In genomic region chr1:222582099-222582774, GRCh38 we compare ENCODE assay signal across 1 cellular context.
TF ChIP-seq lines count a peak whose summit lies in the region.

No MANE protein-coding gene starts in this region.

TF ChIP-seq in SK-N-SH treated with all-trans-retinoic acid at 6 μM for 48 hours, 23 proteins besides CTCF, POLR2A, EP300 and RAD21 (continued from another document):
- TF ChIP-seq, protein P1, sequence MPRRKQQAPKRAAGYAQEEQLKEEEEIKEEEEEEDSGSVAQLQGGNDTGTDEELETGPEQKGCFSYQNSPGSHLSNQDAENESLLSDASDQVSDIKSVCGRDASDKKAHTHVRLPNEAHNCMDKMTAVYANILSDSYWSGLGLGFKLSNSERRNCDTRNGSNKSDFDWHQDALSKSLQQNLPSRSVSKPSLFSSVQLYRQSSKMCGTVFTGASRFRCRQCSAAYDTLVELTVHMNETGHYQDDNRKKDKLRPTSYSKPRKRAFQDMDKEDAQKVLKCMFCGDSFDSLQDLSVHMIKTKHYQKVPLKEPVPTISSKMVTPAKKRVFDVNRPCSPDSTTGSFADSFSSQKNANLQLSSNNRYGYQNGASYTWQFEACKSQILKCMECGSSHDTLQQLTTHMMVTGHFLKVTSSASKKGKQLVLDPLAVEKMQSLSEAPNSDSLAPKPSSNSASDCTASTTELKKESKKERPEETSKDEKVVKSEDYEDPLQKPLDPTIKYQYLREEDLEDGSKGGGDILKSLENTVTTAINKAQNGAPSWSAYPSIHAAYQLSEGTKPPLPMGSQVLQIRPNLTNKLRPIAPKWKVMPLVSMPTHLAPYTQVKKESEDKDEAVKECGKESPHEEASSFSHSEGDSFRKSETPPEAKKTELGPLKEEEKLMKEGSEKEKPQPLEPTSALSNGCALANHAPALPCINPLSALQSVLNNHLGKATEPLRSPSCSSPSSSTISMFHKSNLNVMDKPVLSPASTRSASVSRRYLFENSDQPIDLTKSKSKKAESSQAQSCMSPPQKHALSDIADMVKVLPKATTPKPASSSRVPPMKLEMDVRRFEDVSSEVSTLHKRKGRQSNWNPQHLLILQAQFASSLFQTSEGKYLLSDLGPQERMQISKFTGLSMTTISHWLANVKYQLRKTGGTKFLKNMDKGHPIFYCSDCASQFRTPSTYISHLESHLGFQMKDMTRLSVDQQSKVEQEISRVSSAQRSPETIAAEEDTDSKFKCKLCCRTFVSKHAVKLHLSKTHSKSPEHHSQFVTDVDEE (CRISPR knock-in tag; IDR thresholded peaks at IDR 0.05) = no peak
- TF ChIP-seq ESRRG (CRISPR knock-in tag; IDR thresholded peaks at IDR 0.05) (no peak), SNAI2 (CRISPR knock-in tag; IDR thresholded peaks at IDR 0.05) (no peak), TOX (CRISPR knock-in tag; IDR thresholded peaks at IDR 0.05; ENCODE audit: borderline replicate concordance) (no peak), CSRNP3 (CRISPR knock-in tag; IDR thresholded peaks at IDR 0.05) (no peak), ZFP30 (CRISPR knock-in tag; IDR thresholded peaks at IDR 0.05) (no peak), ZNF8 (CRISPR knock-in tag; IDR thresholded peaks at IDR 0.05) (no peak), TCF4 (CRISPR knock-in tag; IDR thresholded peaks at IDR 0.05; ENCODE audit: borderline replicate concordance) (no peak), PPARA (CRISPR knock-in tag; IDR thresholded peaks at IDR 0.05; ENCODE audit: borderline replicate concordance) (no peak), PATZ1 (CRISPR knock-in tag; IDR thresholded peaks at IDR 0.05; ENCODE audit: borderline replicate concordance) (no peak)
- TF ChIP-seq, protein P2, sequence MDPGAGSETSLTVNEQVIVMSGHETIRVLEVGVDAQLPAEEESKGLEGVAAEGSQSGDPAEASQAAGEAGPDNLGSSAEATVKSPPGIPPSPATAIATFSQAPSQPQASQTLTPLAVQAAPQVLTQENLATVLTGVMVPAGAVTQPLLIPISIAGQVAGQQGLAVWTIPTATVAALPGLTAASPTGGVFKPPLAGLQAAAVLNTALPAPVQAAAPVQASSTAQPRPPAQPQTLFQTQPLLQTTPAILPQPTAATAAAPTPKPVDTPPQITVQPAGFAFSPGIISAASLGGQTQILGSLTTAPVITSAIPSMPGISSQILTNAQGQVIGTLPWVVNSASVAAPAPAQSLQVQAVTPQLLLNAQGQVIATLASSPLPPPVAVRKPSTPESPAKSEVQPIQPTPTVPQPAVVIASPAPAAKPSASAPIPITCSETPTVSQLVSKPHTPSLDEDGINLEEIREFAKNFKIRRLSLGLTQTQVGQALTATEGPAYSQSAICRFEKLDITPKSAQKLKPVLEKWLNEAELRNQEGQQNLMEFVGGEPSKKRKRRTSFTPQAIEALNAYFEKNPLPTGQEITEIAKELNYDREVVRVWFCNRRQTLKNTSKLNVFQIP (CRISPR knock-in tag; IDR thresholded peaks at IDR 0.05; ENCODE audit: borderline replicate concordance, low read depth) = no peak
